Comparison of ENCODE assay signal across 20 cellular contexts in genomic region chr7:2513702-2514101, GRCh38. TPM values are rescaled to one million over a fixed set of nuclear protein-coding genes. Genes with fewer than 3 reads are reported as not detected.
"Had no signal": no experiment of that assay in that cellular context is flagged by ENCODE, and none has a peak within 500 bp of the region (broad histone marks: within the 10 kb centered on the region; RNA-seq: fewer than 3 reads in every experiment).

No MANE protein-coding gene starts in this region.

- H3K4me2 ChIP-seq: hepatocyte had no signal

- H2AFZ ChIP-seq: hepatocyte had no signal

- H3K27me3 ChIP-seq: brain microvascular endothelial cell, colonic mucosa had no signal

- ATAC-seq: activated T-cell treated with anti-CD3 and anti-CD28 coated beads, Interleukin-2, amount 50 U/mL, for 4 hours; foreskin keratinocyte; stimulated activated naive CD8-positive, alpha-beta T cell treated with anti-CD3 and anti-CD28 coated beads, Interleukin-15, amount 100 ng/mL, for 72 hours had no signal

- H3K9me3 ChIP-seq: colonic mucosa had no signal

- H3K36me3 ChIP-seq: brain microvascular endothelial cell, colonic mucosa had no signal

- H3K4me3 ChIP-seq: colonic mucosa, hepatocyte had no signal

- H3K27ac ChIP-seq: brain microvascular endothelial cell, colonic mucosa, foreskin keratinocyte, hepatocyte had no signal

- DNase-seq: activated CD4-positive, alpha-beta T cell treated with anti-CD3 and anti-CD28 coated beads, Interleukin-2, amount 50 U/mL, for 1 hour; activated CD4-positive, CD25-positive, alpha-beta regulatory T cell treated with anti-CD3 and anti-CD28 coated beads, Interleukin-2, amount 50 U/mL, for 72 hours; activated CD8-positive, alpha-beta memory T cell treated with anti-CD3 and anti-CD28 coated beads, Interleukin-2, amount 50 U/mL, for 4 hours; activated effector memory CD4-positive, alpha-beta T cell treated with Interleukin-2 at 50 U/mL for 16 hours; activated naive CD4-positive, alpha-beta T cell treated with anti-CD3 and anti-CD28 coated beads, Interleukin-2, amount 50 U/mL, for 16 hours; activated T-cell treated with anti-CD3 and anti-CD28 coated beads, Interleukin-2, amount 50 U/mL, for 4 hours; aorta; brain microvascular endothelial cell; central memory CD4-positive, alpha-beta T cell; colonic mucosa; foreskin keratinocyte; nucleus accumbens; retina; stimulated activated CD4-positive, alpha-beta T cell treated with anti-CD3 and anti-CD28 coated beads, Interleukin-12 subunit alpha, Interleukin-12 subunit beta, amount 100 ng/mL, for 4 hours; stimulated activated CD4-positive, alpha-beta T cell treated with anti-CD3 and anti-CD28 coated beads, Interleukin-2, amount 100 ng/mL, for 24 hours; T1000 had no signal

RNA-seq across cellular contexts. Expression of gene GRIFIN, which starts 37.5 kb away (rescaled TPM):
- polyA plus RNA-seq: aorta, fibroblast of lung, foreskin keratinocyte, hepatocyte, liver had no signal
